Comparison of ENCODE assay signal across 32 cellular contexts in the genomic region with DNA sequence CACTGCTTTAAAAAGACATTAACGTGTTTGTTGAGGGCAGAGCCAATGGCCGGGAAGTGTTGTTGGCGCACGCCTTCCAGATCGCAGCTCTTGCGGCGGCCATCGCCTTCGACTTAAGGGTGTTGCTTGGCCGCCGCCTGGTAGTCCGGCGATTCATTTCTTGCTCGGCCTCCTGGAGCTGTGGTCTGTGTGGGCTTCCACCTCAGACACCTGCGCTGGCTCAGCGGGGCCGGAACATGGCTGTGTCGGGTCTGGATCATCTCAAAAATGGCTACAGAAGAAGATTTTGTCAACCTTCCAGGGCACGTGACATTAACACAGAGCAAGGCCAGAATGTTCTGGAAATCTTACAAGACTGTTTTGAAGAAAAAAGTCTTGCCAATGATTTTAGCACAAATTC.
"Had no signal": no experiment of that assay in that cellular context is flagged by ENCODE, and none has a peak within 500 bp of the region (broad histone marks: within the 10 kb centered on the region; RNA-seq: fewer than 3 reads in every experiment).

No MANE protein-coding gene starts in this region.

- H3K4me1 ChIP-seq: adrenal gland, breast epithelium had no signal

- H3K27me3 ChIP-seq: adrenal gland, body of pancreas, brain microvascular endothelial cell, breast epithelium had no signal

- DNase-seq: activated B cell treated with CpG ODN at 0.5 μM for 24 hours; activated CD4-positive, alpha-beta memory T cell treated with anti-CD3 and anti-CD28 coated beads for 36 hours; activated CD4-positive, alpha-beta T cell treated with anti-CD3 and anti-CD28 coated beads for 4 hours; activated CD4-positive, alpha-beta T cell treated with anti-CD3 and anti-CD28 coated beads, Interleukin-2, amount 10 ng/mL, durations not matched to agents 24 days and 14 days; activated CD4-positive, alpha-beta T cell treated with anti-CD3 and anti-CD28 coated beads, Interleukin-2, amount 50 U/mL, for 1 hour; activated CD4-positive, alpha-beta T cell treated with anti-CD3 and anti-CD28 coated beads, Interleukin-2, amount 50 U/mL, for 4 hours; activated CD4-positive, CD25-positive, alpha-beta regulatory T cell treated with anti-CD3 and anti-CD28 coated beads, Interleukin-2, amount 50 U/mL, for 72 hours; activated CD8-positive, alpha-beta memory T cell treated with anti-CD3 and anti-CD28 coated beads, Interleukin-2, amount 50 U/mL, for 4 hours; activated CD8-positive, alpha-beta T cell treated with anti-CD3 and anti-CD28 coated beads for 36 hours; activated effector memory CD4-positive, alpha-beta T cell treated with anti-CD3 and anti-CD28 coated beads, Interleukin-2, amount 50 U/mL, for 16 hours; activated gamma-delta T cell treated with Interleukin-2 at 50 U/mL for 16 hours; activated naive CD4-positive, alpha-beta T cell; activated naive CD4-positive, alpha-beta T cell treated with anti-CD3 and anti-CD28 coated beads for 36 hours; activated naive CD4-positive, alpha-beta T cell treated with anti-CD3 and anti-CD28 coated beads, Interleukin-2, amount 50 U/mL, for 16 hours; activated naive CD8-positive, alpha-beta T cell treated with anti-CD3 and anti-CD28 coated beads for 36 hours; activated T-cell treated with anti-CD3 and anti-CD28 coated beads for 4 hours; activated T-cell treated with anti-CD3 and anti-CD28 coated beads, Interleukin-2, amount 50 U/mL, for 1 hour; activated T-cell treated with anti-CD3 and anti-CD28 coated beads, Interleukin-2, amount 50 U/mL, for 4 hours; activated T-cell treated with anti-CD3 and anti-CD28 coated beads, Interleukin-2, amount 50 U/mL, for 72 hours; adrenal gland; amniotic stem cell; aorta; body of pancreas; brain microvascular endothelial cell; central memory CD4-positive, alpha-beta T cell; T-helper 1 cell; T-helper 2 cell; T-helper 9 cell had no signal

- H3K36me3 ChIP-seq: adrenal gland, brain microvascular endothelial cell, breast epithelium had no signal

- H3K4me3 ChIP-seq: adrenal gland, body of pancreas, breast epithelium had no signal

- H3K9me3 ChIP-seq: adrenal gland, body of pancreas, breast epithelium had no signal

- ATAC-seq: activated CD8-positive, alpha-beta T cell treated with anti-CD3 and anti-CD28 coated beads for 36 hours; activated naive CD4-positive, alpha-beta T cell treated with anti-CD3 and anti-CD28 coated beads, Interleukin-2, amount 50 U/mL, for 72 hours; activated T-cell treated with anti-CD3 and anti-CD28 coated beads, Interleukin-2, amount 50 U/mL, for 4 hours; activated T-cell treated with anti-CD3 and anti-CD28 coated beads, Interleukin-2, amount 50 U/mL, for 72 hours; activated T-helper 17 cell treated with anti-CD3 and anti-CD28 coated beads, Interleukin-2, amount 50 U/mL, for 72 hours; body of pancreas had no signal

- H3K27ac ChIP-seq: adrenal gland, body of pancreas, brain microvascular endothelial cell, breast epithelium, VCaP had no signal
